ENCODE assay signal across 8 cellular contexts in genomic region chr2:177239934-177240600, GRCh38. TPM values are rescaled to one million over a fixed set of nuclear protein-coding genes. Genes with fewer than 3 reads are reported as not detected.
A peak's percentile ranks its signal among the peaks of the same experiment; 100 is the strongest.
DNase-seq lines count a peak whose midpoint lies in the region; ATAC-seq and TF ChIP-seq lines count a peak whose summit lies in the region.

No MANE protein-coding gene starts in this region.

- peak overlapping the region; percentile 83 for H3K27ac Mint-ChIP-seq in activated CD4-positive, alpha-beta T cell treated with anti-CD3 and anti-CD28 coated beads, Interleukin-2, amount 10 ng/mL, durations not matched to agents 7 days and 5 days

- H3K4me1 ChIP-seq in body of pancreas, result peaks cover 81% of the 10 kb centered on the region

- peak; percentile 55 for ATAC-seq in HG02852 (IDR thresholded peaks at IDR 0.05; ENCODE audit: unreplicated experiment)
- ATAC-seq in body of pancreas, result peak; percentile 37

- CTCF ChIA-PET in activated CD4-positive, alpha-beta T cell treated with anti-CD3 and anti-CD28 coated beads, Interleukin-2, amount 10 ng/mL, durations not matched to agents 7 days and 5 days (lab: Charles Lee), result interaction anchor here (0.6 to 3.5 kb wide), 10 partner anchors 9 to 496 kb away, joined by 3 to 11 read pairs (median 4); partner anchors contain the start of gene HNRNPA3

- peak overlapping the region; percentile 13 to 82 (median 50) for H3K27ac ChIP-seq in body of pancreas
- H3K27ac ChIP-seq in layer of hippocampus (ENCODE audit: low read depth, low read length), result peak overlapping the region; percentile 76

- H3K27me3 ChIP-seq in body of pancreas (no peaks in the 10 kb centered on the region), layer of hippocampus (ENCODE audit: control insufficient read depth, insufficient read depth, low read length) (no peaks in the 10 kb centered on the region)

- WGBS in body of pancreas, 2 donors, result 36 to 46% methylated on average over 5 of the region's 5 CpGs

- no peak overlapping the region for H3K4me3 ChIP-seq in body of pancreas

- intact Hi-C loops in body of pancreas (cut with DNase I), result no loop called here

- H3K36me3 ChIP-seq in body of pancreas (replicated peaks in 1 of 2; ENCODE audit: insufficient read depth in 1 of 2, low read depth in 2 of 2), result no peaks in the 10 kb centered on the region

- DNase-seq in activated CD4-positive, alpha-beta T cell treated with anti-CD3 and anti-CD28 coated beads, Interleukin-2, amount 10 ng/mL, durations not matched to agents 7 days and 5 days, result peak; percentile 53
- no peak for DNase-seq in activated CD4-positive, alpha-beta T cell treated with anti-CD3 and anti-CD28 coated beads, Interleukin-2, amount 50 U/mL, for 1 hour
- DNase-seq in NCI-H774 (lab: John Stamatoyannopoulos, UW), result peak; percentile 12
- peak in 2 of 4 donors; percentile 46 to 77 for DNase-seq in body of pancreas
- peak; percentile 78 for DNase-seq in superior temporal gyrus (ENCODE audit: extremely low spot score)
- DNase-seq in iPS-NIHi7 (ENCODE audit: extremely low spot score), result no peak

- peak overlapping the region; percentile 15 for H3K4me3 Mint-ChIP-seq in activated CD4-positive, alpha-beta T cell treated with anti-CD3 and anti-CD28 coated beads, Interleukin-2, amount 10 ng/mL, durations not matched to agents 7 days and 5 days

- peaks cover 75% of the 10 kb centered on the region for H3K4me1 Mint-ChIP-seq in activated CD4-positive, alpha-beta T cell treated with anti-CD3 and anti-CD28 coated beads, Interleukin-2, amount 10 ng/mL, durations not matched to agents 7 days and 5 days

- H3K9me3 ChIP-seq in body of pancreas, result no peaks in the 10 kb centered on the region

- POLR2A ChIA-PET in activated CD4-positive, alpha-beta T cell treated with anti-CD3 and anti-CD28 coated beads, Interleukin-2, amount 10 ng/mL, durations not matched to agents 7 days and 5 days (lab: Charles Lee), result no interaction called here

- H3K9me3 Mint-ChIP-seq in activated CD4-positive, alpha-beta T cell treated with anti-CD3 and anti-CD28 coated beads, Interleukin-2, amount 10 ng/mL, durations not matched to agents 7 days and 5 days, result no peaks in the 10 kb centered on the region

- H3K27me3 Mint-ChIP-seq in activated CD4-positive, alpha-beta T cell treated with anti-CD3 and anti-CD28 coated beads, Interleukin-2, amount 10 ng/mL, durations not matched to agents 7 days and 5 days, result no peaks in the 10 kb centered on the region

- peaks cover 46% of the 10 kb centered on the region for H3K36me3 Mint-ChIP-seq in activated CD4-positive, alpha-beta T cell treated with anti-CD3 and anti-CD28 coated beads, Interleukin-2, amount 10 ng/mL, durations not matched to agents 7 days and 5 days (ENCODE audit: low read depth)

- peak in 1 of 3 donors; percentile 47 for TF ChIP-seq POLR2A in body of pancreas (IDR thresholded peaks at IDR 0.05)

- no peak for TF ChIP-seq CTCF in body of pancreas (IDR thresholded peaks at IDR 0.05)

RNA-seq across cellular contexts. Expression of gene NFE2L2, which starts 24.5 kb away (rescaled TPM):
- 10 to 100 TPM; 65.6 to 82.0 TPM for total RNA-seq in activated CD4-positive, alpha-beta T cell treated with anti-CD3 and anti-CD28 coated beads, Interleukin-2, amount 10 ng/mL, durations not matched to agents 7 days and 5 days
- total RNA-seq in body of pancreas, result 10 to 100 TPM; 45.1 to 55.4 TPM

RNA-seq across cellular contexts. Expression of gene HNRNPA3, which starts 27.5 kb away (rescaled TPM):
- total RNA-seq in activated CD4-positive, alpha-beta T cell treated with anti-CD3 and anti-CD28 coated beads, Interleukin-2, amount 10 ng/mL, durations not matched to agents 7 days and 5 days, result 100 to 1,000 TPM; 312 to 318 TPM
- 10 to 100 TPM; 44.1 to 58.0 TPM for total RNA-seq in body of pancreas

Comparison
In these comparisons a context has a peak if more than half of its experiments do, and no peak if none do; other contexts are left out.
1. DNase-seq: peak in activated CD4-positive, alpha-beta T cell treated with anti-CD3 and anti-CD28 coated beads, Interleukin-2, amount 10 ng/mL, durations not matched to agents 7 days and 5 days (single experiment), NCI-H774 (single experiment) and superior temporal gyrus (single experiment); none in activated CD4-positive, alpha-beta T cell treated with anti-CD3 and anti-CD28 coated beads, Interleukin-2, amount 50 U/mL, for 1 hour (single experiment) and iPS-NIHi7 (single experiment).
2. RNA of gene HNRNPA3, which starts 27.5 kb away (total RNA-seq): 312 to 318 TPM in activated CD4-positive, alpha-beta T cell treated with anti-CD3 and anti-CD28 coated beads, Interleukin-2, amount 10 ng/mL, durations not matched to agents 7 days and 5 days; 44.1 to 58.0 TPM in body of pancreas; every median in the first group is over 4 times any median in the second.